ENCODE assay signal across 8 cellular contexts in genomic region chr3:196637941-196638340, GRCh38. TPM values are rescaled to one million over a fixed set of nuclear protein-coding genes. Genes with fewer than 3 reads are reported as not detected.
DNase-seq lines count a peak whose midpoint lies in the region; ATAC-seq and TF ChIP-seq lines count a peak whose summit lies in the region.
"Not testable (repeated sequence)": the region's sequence is repeated elsewhere in the genome, so short reads cannot be mapped to it uniquely, and the experiment has no call there.

No MANE protein-coding gene starts in this region.

- peak overlapping the region in 3 of 10 experiments; percentile 78 to 88 (median 83); a peak in 4 of 20 replicates for H3K4me3 ChIP-seq in BLaER1 treated with 17β-estradiol and CSF1 and Interleukin-3, amounts not matched to agents 10 nM and 100 nM
- not testable (repeated sequence) for H3K4me3 ChIP-seq in HL-60 (replicated peaks; ENCODE audit: insufficient read depth, low read length)
- peak overlapping the region; percentile 100 for H3K4me3 ChIP-seq in NB4 (ENCODE audit: low read depth, low read length)

- not testable (repeated sequence) for H3K9me3 ChIP-seq in BLaER1 treated with 17β-estradiol and CSF1 and Interleukin-3, amounts not matched to agents 10 nM and 100 nM (replicated peaks in 1 of 11); T-helper 17 cell (ENCODE audit: control insufficient read depth, low read length, poor library complexity, severe bottlenecking)

- TF ChIP-seq POLR2A in NB4 (IDR thresholded peaks at IDR 0.05; ENCODE audit: extremely low read depth, insufficient read length) = not testable (repeated sequence)

- peaks cover 0 to 29% (median 0%) of the 10 kb centered on the region in 11 experiments; a peak in 7 of 22 replicates for H3K36me3 ChIP-seq in BLaER1 treated with 17β-estradiol and CSF1 and Interleukin-3, amounts not matched to agents 10 nM and 100 nM

- peak in 1 of 2 experiments; percentile 59 for DNase-seq in HL-60 (ENCODE audit: low read depth in 1 of 2, low spot score in 1 of 2)
- DNase-seq in NB4 (ENCODE audit: low read depth) = peak; percentile 70
- DNase-seq in T-helper 17 cell; activated T-helper 2 cell treated with anti-CD3 and anti-CD28 coated beads, Interferon-gamma antibody, Interleukin-2, Interleukin-4, amounts not matched to agents 10 μg/mL and 5 μg/mL and 100 μg/mL, durations not matched to agents 14 hours and 24 hours and 36 hours (ENCODE audit: low spot score); naive B cell: not testable (repeated sequence)

- H3K27ac Mint-ChIP-seq in T-helper 17 cell (peak overlapping the region; percentile 97), naive B cell (peak overlapping the region in 5 of 6 donors; percentile 49 to 95 (median 84))
- peak overlapping the region; percentile 61 for H3K27ac Mint-ChIP-seq in activated T-helper 2 cell treated with anti-CD3 and anti-CD28 coated beads, Interferon-gamma antibody, Interleukin-2, Interleukin-4, amounts not matched to agents 10 μg/mL and 5 μg/mL and 100 μg/mL, durations not matched to agents 14 hours and 24 hours and 36 hours
- peak overlapping the region; percentile 97 for H3K27ac Mint-ChIP-seq in dendritic cell treated with granulocyte-macrophage colony-stimulating factor and Interleukin-4, amounts not matched to agents 40 ng/mL and 50 ng/mL, for 4 days
- H3K27ac Mint-ChIP-seq in stimulated activated naive CD8-positive, alpha-beta T cell treated with anti-CD3 and anti-CD28 coated beads, Interleukin-15, Interleukin-2, amounts not matched to agents 100 ng/mL and 50 ng/mL, for 24 hours = not testable (repeated sequence)

- H3K27me3 ChIP-seq in BLaER1 treated with 17β-estradiol and CSF1 and Interleukin-3, amounts not matched to agents 10 nM and 100 nM; HL-60 (ENCODE audit: insufficient read depth, poor library complexity, severe bottlenecking): not testable (repeated sequence)

- H3K4me3 Mint-ChIP-seq in T-helper 17 cell = peak overlapping the region; percentile 75
- H3K4me3 Mint-ChIP-seq in activated T-helper 2 cell treated with anti-CD3 and anti-CD28 coated beads, Interferon-gamma antibody, Interleukin-2, Interleukin-4, amounts not matched to agents 10 μg/mL and 5 μg/mL and 100 μg/mL, durations not matched to agents 14 hours and 24 hours and 36 hours (ENCODE audit: low read depth) = peak overlapping the region; percentile 60
- H3K4me3 Mint-ChIP-seq in dendritic cell treated with granulocyte-macrophage colony-stimulating factor and Interleukin-4, amounts not matched to agents 40 ng/mL and 50 ng/mL, for 4 days = peak overlapping the region; percentile 88
- H3K4me3 Mint-ChIP-seq in naive B cell = peak overlapping the region in 4 of 8 donors; percentile 26 to 81 (median 46)
- H3K4me3 Mint-ChIP-seq in stimulated activated naive CD8-positive, alpha-beta T cell treated with anti-CD3 and anti-CD28 coated beads, Interleukin-15, Interleukin-2, amounts not matched to agents 100 ng/mL and 50 ng/mL, for 24 hours = peak overlapping the region; percentile 9

- H3K27me3 Mint-ChIP-seq in T-helper 17 cell; activated T-helper 2 cell treated with anti-CD3 and anti-CD28 coated beads, Interferon-gamma antibody, Interleukin-2, Interleukin-4, amounts not matched to agents 10 μg/mL and 5 μg/mL and 100 μg/mL, durations not matched to agents 14 hours and 24 hours and 36 hours (ENCODE audit: low read depth); dendritic cell treated with granulocyte-macrophage colony-stimulating factor and Interleukin-4, amounts not matched to agents 40 ng/mL and 50 ng/mL, for 4 days; naive B cell; stimulated activated naive CD8-positive, alpha-beta T cell treated with anti-CD3 and anti-CD28 coated beads, Interleukin-15, Interleukin-2, amounts not matched to agents 100 ng/mL and 50 ng/mL, for 24 hours: not testable (repeated sequence)

- H3K4me2 ChIP-seq in BLaER1 treated with 17β-estradiol and CSF1 and Interleukin-3, amounts not matched to agents 10 nM and 100 nM = peak overlapping the region; percentile 88 to 100 (median 96); a peak in 21 of 22 replicates

- peaks cover 0 to 29% (median 10%) of the 10 kb centered on the region in 11 experiments; a peak in 10 of 22 replicates for H4K20me1 ChIP-seq in BLaER1 treated with 17β-estradiol and CSF1 and Interleukin-3, amounts not matched to agents 10 nM and 100 nM

- intact Hi-C loops in activated T-helper 2 cell treated with anti-CD3 and anti-CD28 coated beads, Interferon-gamma antibody, Interleukin-2, Interleukin-4, amounts not matched to agents 10 μg/mL and 5 μg/mL and 100 μg/mL, durations not matched to agents 14 hours and 24 hours and 36 hours (cut with micrococcal nuclease) = not testable (repeated sequence)
- intact Hi-C loops in dendritic cell treated with granulocyte-macrophage colony-stimulating factor and Interleukin-4, amounts not matched to agents 40 ng/mL and 50 ng/mL, for 4 days (cut with micrococcal nuclease) = loop anchor here (2.0 kb wide), 1 partner anchor 17 kb away; no protein-coding TSS in a partner anchor

- not testable (repeated sequence) for TF ChIP-seq CTCF in HL-60 (IDR thresholded peaks at IDR 0.05; ENCODE audit: insufficient read depth, low read length); NB4 (IDR thresholded peaks at IDR 0.05; ENCODE audit: low read depth, low read length)

- not testable (repeated sequence) for H3K36me3 Mint-ChIP-seq in T-helper 17 cell (ENCODE audit: low read depth); naive B cell
- H3K36me3 Mint-ChIP-seq in activated T-helper 2 cell treated with anti-CD3 and anti-CD28 coated beads, Interferon-gamma antibody, Interleukin-2, Interleukin-4, amounts not matched to agents 10 μg/mL and 5 μg/mL and 100 μg/mL, durations not matched to agents 14 hours and 24 hours and 36 hours (ENCODE audit: low read depth) = peaks cover 29% of the 10 kb centered on the region
- H3K36me3 Mint-ChIP-seq in dendritic cell treated with granulocyte-macrophage colony-stimulating factor and Interleukin-4, amounts not matched to agents 40 ng/mL and 50 ng/mL, for 4 days (ENCODE audit: low read depth) = peaks cover 60% of the 10 kb centered on the region
- H3K36me3 Mint-ChIP-seq in stimulated activated naive CD8-positive, alpha-beta T cell treated with anti-CD3 and anti-CD28 coated beads, Interleukin-15, Interleukin-2, amounts not matched to agents 100 ng/mL and 50 ng/mL, for 24 hours (ENCODE audit: low read depth) = peaks cover 13% of the 10 kb centered on the region

- peak overlapping the region in 2 of 11 experiments; percentile 95 to 97; a peak in 3 of 22 replicates for H3K27ac ChIP-seq in BLaER1 treated with 17β-estradiol and CSF1 and Interleukin-3, amounts not matched to agents 10 nM and 100 nM
- H3K27ac ChIP-seq in HL-60 (replicated peaks) = peak overlapping the region; percentile 97

- peaks cover 61% of the 10 kb centered on the region for H3K4me1 Mint-ChIP-seq in T-helper 17 cell
- peaks cover 52% of the 10 kb centered on the region for H3K4me1 Mint-ChIP-seq in activated T-helper 2 cell treated with anti-CD3 and anti-CD28 coated beads, Interferon-gamma antibody, Interleukin-2, Interleukin-4, amounts not matched to agents 10 μg/mL and 5 μg/mL and 100 μg/mL, durations not matched to agents 14 hours and 24 hours and 36 hours (ENCODE audit: low read depth)
- H3K4me1 Mint-ChIP-seq in dendritic cell treated with granulocyte-macrophage colony-stimulating factor and Interleukin-4, amounts not matched to agents 40 ng/mL and 50 ng/mL, for 4 days (ENCODE audit: low read depth) = peaks cover 63% of the 10 kb centered on the region
- H3K4me1 Mint-ChIP-seq in naive B cell = peaks cover 63 to 82% (median 81%) of the 10 kb centered on the region in 3 donors
- H3K4me1 Mint-ChIP-seq in stimulated activated naive CD8-positive, alpha-beta T cell treated with anti-CD3 and anti-CD28 coated beads, Interleukin-15, Interleukin-2, amounts not matched to agents 100 ng/mL and 50 ng/mL, for 24 hours (ENCODE audit: low read depth) = peaks cover 73% of the 10 kb centered on the region

- H3K4me1 ChIP-seq in BLaER1 treated with 17β-estradiol and CSF1 and Interleukin-3, amounts not matched to agents 10 nM and 100 nM = peaks cover 51 to 95% (median 80%) of the 10 kb centered on the region in 10 experiments

- H3K9me3 Mint-ChIP-seq in activated T-helper 2 cell treated with anti-CD3 and anti-CD28 coated beads, Interferon-gamma antibody, Interleukin-2, Interleukin-4, amounts not matched to agents 10 μg/mL and 5 μg/mL and 100 μg/mL, durations not matched to agents 14 hours and 24 hours and 36 hours; dendritic cell treated with granulocyte-macrophage colony-stimulating factor and Interleukin-4, amounts not matched to agents 40 ng/mL and 50 ng/mL, for 4 days; naive B cell; stimulated activated naive CD8-positive, alpha-beta T cell treated with anti-CD3 and anti-CD28 coated beads, Interleukin-15, Interleukin-2, amounts not matched to agents 100 ng/mL and 50 ng/mL, for 24 hours: not testable (repeated sequence)

- ATAC-seq in T-helper 17 cell; naive B cell (ENCODE audit: low read depth in 2 of 2): not testable (repeated sequence)

- peak overlapping the region in 2 of 11 experiments; percentile 90 to 95; a peak in 3 of 22 replicates for H3K9ac ChIP-seq in BLaER1 treated with 17β-estradiol and CSF1 and Interleukin-3, amounts not matched to agents 10 nM and 100 nM

RNA-seq across cellular contexts. Expression of gene NRROS, which starts 1.6 kb away (rescaled TPM):
- total RNA-seq in T-helper 17 cell = 10 to 100 TPM; 15.1 to 15.5 TPM
- total RNA-seq in activated T-helper 2 cell treated with anti-CD3 and anti-CD28 coated beads, Interferon-gamma antibody, Interleukin-2, Interleukin-4, amounts not matched to agents 10 μg/mL and 5 μg/mL and 100 μg/mL, durations not matched to agents 14 hours and 24 hours and 36 hours = 51.4 and 53.2 TPM in 2 replicates
- 10 to 100 TPM in 2 of 6 donors, 1 to 10 TPM in 4; 1.2 to 11.8 (median 4.9) TPM for polyA plus RNA-seq in naive B cell (ENCODE audit: low read depth in 6 of 6)
